24 cellular contexts compared by ENCODE assay signal in the genomic region with DNA sequence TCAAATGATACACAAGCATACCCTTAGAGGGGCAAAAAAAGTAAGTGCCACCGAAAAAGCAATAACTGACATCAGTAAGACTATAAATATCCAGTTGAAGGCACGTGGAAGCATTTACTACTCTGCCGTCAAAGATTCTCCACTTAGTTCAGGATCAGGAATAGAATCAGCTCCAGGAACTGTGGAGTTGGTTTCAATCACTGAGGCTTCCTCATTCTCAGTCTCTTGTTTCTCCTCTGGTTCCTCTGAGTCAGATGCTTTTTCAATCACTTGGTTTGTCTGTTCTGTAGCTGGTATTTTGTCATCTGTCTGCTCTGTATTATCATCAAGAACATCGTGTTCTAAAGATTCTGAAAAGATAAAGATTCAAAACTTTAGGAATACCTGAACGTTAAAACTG.
DNase-seq lines count a peak whose midpoint lies in the region; ATAC-seq, FAIRE-seq and TF ChIP-seq lines count a peak whose summit lies in the region.
"Had no signal": no experiment of that assay in that cellular context is flagged by ENCODE, and none has a peak within 500 bp of the region (broad histone marks: within the 10 kb centered on the region; RNA-seq: fewer than 3 reads in every experiment).

No MANE protein-coding gene starts in this region.

- no peak overlapping the region for H3K4me3 Mint-ChIP-seq in astrocyte (ENCODE audit: unreplicated experiment)
- H3K4me3 Mint-ChIP-seq: activated CD4-positive, alpha-beta memory T cell treated with anti-CD3 and anti-CD28 coated beads for 36 hours; natural killer cell; stimulated activated naive CD8-positive, alpha-beta T cell treated with anti-CD3 and anti-CD28 coated beads, Interleukin-15, Interleukin-2, amounts not matched to agents 100 ng/mL and 50 ng/mL, for 24 hours had no signal

- peaks cover 15% of the 10 kb centered on the region for H3K4me1 Mint-ChIP-seq in astrocyte (ENCODE audit: low read depth, unreplicated experiment)
- H3K4me1 Mint-ChIP-seq: natural killer cell had no signal

- H3K9me3 ChIP-seq in SK-N-SH (no peaks in the 10 kb centered on the region), astrocyte (ENCODE audit: insufficient read depth, low read depth, low read length) (no peaks in the 10 kb centered on the region), hepatocyte (ENCODE audit: low read depth) (no peaks in the 10 kb centered on the region), smooth muscle cell (replicated peaks; ENCODE audit: low read depth) (no peaks in the 10 kb centered on the region)
- H3K9me3 ChIP-seq: ascending aorta, right lobe of liver had no signal

- 84% methylated on average over 5 of the region's 5 CpGs for WGBS in SK-N-SH (ENCODE audit: low lambda C conversion rate)
- 47% methylated on average over 5 of the region's 5 CpGs for WGBS in hepatocyte (ENCODE audit: low lambda C conversion rate, missing lambda C conversion rate)
- WGBS in smooth muscle cell (ENCODE audit: low lambda C conversion rate): 42% methylated on average over 5 of the region's 5 CpGs

- no peak overlapping the region for H3K27ac Mint-ChIP-seq in astrocyte (ENCODE audit: unreplicated experiment)
- H3K27ac Mint-ChIP-seq: activated CD4-positive, alpha-beta memory T cell treated with anti-CD3 and anti-CD28 coated beads for 36 hours; activated T-helper 2 cell treated with anti-CD3 and anti-CD28 coated beads, Interferon-gamma antibody, Interleukin-2, Interleukin-4, amounts not matched to agents 10 μg/mL and 5 μg/mL and 100 μg/mL, durations not matched to agents 14 hours and 24 hours and 36 hours; natural killer cell; stimulated activated naive CD8-positive, alpha-beta T cell treated with anti-CD3 and anti-CD28 coated beads, Interleukin-15, Interleukin-2, amounts not matched to agents 100 ng/mL and 50 ng/mL, for 24 hours had no signal

- H3K9me2 ChIP-seq in SK-N-SH (no peaks in the 10 kb centered on the region), hepatocyte (replicated peaks; ENCODE audit: insufficient read depth) (no peaks in the 10 kb centered on the region)

- H3K4me1 ChIP-seq in SK-N-SH (ENCODE audit: control insufficient read depth in 1 of 2, insufficient read depth in 2 of 2, low read depth in 1 of 2, low read length in 1 of 2) (peaks cover 0 to 3% of the 10 kb centered on the region in 2 experiments; a peak in 2 of 4 replicates), astrocyte (ENCODE audit: insufficient read depth, low read length) (peaks cover 7% of the 10 kb centered on the region), hepatocyte (ENCODE audit: insufficient read depth) (peaks cover 17% of the 10 kb centered on the region), smooth muscle cell (ENCODE audit: low read depth) (no peaks in the 10 kb centered on the region)
- H3K4me1 ChIP-seq: ascending aorta, right lobe of liver had no signal

- POLR2A ChIA-PET in SK-N-SH (lab: Yijun Ruan, JAX): no interaction called here

- no peak overlapping the region for H3K9ac ChIP-seq in SK-N-SH
- peak overlapping the region; percentile 2 for H3K9ac ChIP-seq in astrocyte (ENCODE audit: low read length)
- H3K9ac ChIP-seq in smooth muscle cell (ENCODE audit: low read depth): peak overlapping the region; percentile 15

- H3K4me3 ChIP-seq in SK-N-SH (ENCODE audit: low read depth in 2 of 2, low read length in 1 of 2): no peak overlapping the region
- no peak overlapping the region for H3K4me3 ChIP-seq in astrocyte (ENCODE audit: insufficient read depth, low read depth, low read length)
- H3K4me3 ChIP-seq in hepatocyte: no peak overlapping the region
- no peak overlapping the region for H3K4me3 ChIP-seq in smooth muscle cell
- H3K4me3 ChIP-seq: ascending aorta, right lobe of liver had no signal

- peaks cover 3% of the 10 kb centered on the region for H3K36me3 Mint-ChIP-seq in astrocyte (ENCODE audit: low read depth, unreplicated experiment)
- H3K36me3 Mint-ChIP-seq: natural killer cell had no signal

- H3K27me3 ChIP-seq in SK-N-SH (ENCODE audit: insufficient read depth) (no peaks in the 10 kb centered on the region), astrocyte (ENCODE audit: insufficient read depth, low read length) (no peaks in the 10 kb centered on the region), hepatocyte (no peaks in the 10 kb centered on the region), smooth muscle cell (ENCODE audit: low read depth) (no peaks in the 10 kb centered on the region)
- H3K27me3 ChIP-seq: ascending aorta, right lobe of liver had no signal

- H3K79me2 ChIP-seq in SK-N-SH (ENCODE audit: insufficient read depth): no peaks in the 10 kb centered on the region
- H3K79me2 ChIP-seq in astrocyte (ENCODE audit: insufficient read depth, low read length): no peaks in the 10 kb centered on the region
- no peaks in the 10 kb centered on the region for H3K79me2 ChIP-seq in hepatocyte
- no peaks in the 10 kb centered on the region for H3K79me2 ChIP-seq in smooth muscle cell (ENCODE audit: low read depth)

- H4K20me1 ChIP-seq in SK-N-SH (ENCODE audit: insufficient read depth) (no peaks in the 10 kb centered on the region), astrocyte (ENCODE audit: insufficient read depth, low read length) (no peaks in the 10 kb centered on the region), hepatocyte (ENCODE audit: insufficient read depth, poor library complexity, severe bottlenecking) (no peaks in the 10 kb centered on the region), smooth muscle cell (ENCODE audit: low read depth) (no peaks in the 10 kb centered on the region)

- H3F3A ChIP-seq in SK-N-SH (replicated peaks; ENCODE audit: insufficient read depth) (peaks cover 9% of the 10 kb centered on the region), smooth muscle cell (ENCODE audit: low read depth) (no peaks in the 10 kb centered on the region)

- H2AFZ ChIP-seq in SK-N-SH (ENCODE audit: low read depth) (no peak overlapping the region), astrocyte (ENCODE audit: low read depth, low read length) (no peak overlapping the region), hepatocyte (no peak overlapping the region), smooth muscle cell (ENCODE audit: low read depth) (no peak overlapping the region)

- ATAC-seq in SK-N-SH treated with all-trans-retinoic acid at 6 μM for 48 hours: peak; percentile 25; the same call in 2 of the 3 replicates
- ATAC-seq: left lobe of liver, natural killer cell, right lobe of liver had no signal

- H3K9me3 Mint-ChIP-seq in astrocyte (ENCODE audit: unreplicated experiment): no peaks in the 10 kb centered on the region
- H3K9me3 Mint-ChIP-seq: activated CD4-positive, alpha-beta memory T cell treated with anti-CD3 and anti-CD28 coated beads for 36 hours; activated T-helper 2 cell treated with anti-CD3 and anti-CD28 coated beads, Interferon-gamma antibody, Interleukin-2, Interleukin-4, amounts not matched to agents 10 μg/mL and 5 μg/mL and 100 μg/mL, durations not matched to agents 14 hours and 24 hours and 36 hours; natural killer cell; stimulated activated naive CD8-positive, alpha-beta T cell treated with anti-CD3 and anti-CD28 coated beads, Interleukin-15, Interleukin-2, amounts not matched to agents 100 ng/mL and 50 ng/mL, for 24 hours had no signal

- H3K4me2 ChIP-seq in SK-N-SH: no peak overlapping the region
- peak overlapping the region; percentile 10 for H3K4me2 ChIP-seq in astrocyte (ENCODE audit: low read length)
- no peak overlapping the region for H3K4me2 ChIP-seq in hepatocyte
- no peak overlapping the region for H3K4me2 ChIP-seq in smooth muscle cell

- H3K27me3 Mint-ChIP-seq in astrocyte (ENCODE audit: low read depth, unreplicated experiment): no peaks in the 10 kb centered on the region
- H3K27me3 Mint-ChIP-seq: activated CD4-positive, alpha-beta memory T cell treated with anti-CD3 and anti-CD28 coated beads for 36 hours; stimulated activated naive CD8-positive, alpha-beta T cell treated with anti-CD3 and anti-CD28 coated beads, Interleukin-15, Interleukin-2, amounts not matched to agents 100 ng/mL and 50 ng/mL, for 24 hours had no signal

- FAIRE-seq in astrocyte (lab: Jason Lieb, UNC): peak; percentile 73
- FAIRE-seq: A204.1, H54, TTC549 had no signal

- DNase-seq in SK-N-SH: no peak
- peak; percentile 12 for DNase-seq in astrocyte (ENCODE audit: low read depth)
- peak; percentile 5 for DNase-seq in hepatocyte (ENCODE audit: low spot score)
- no peak for DNase-seq in smooth muscle cell (lab: John Stamatoyannopoulos, UW; ENCODE audit: unreplicated experiment)
- DNase-seq in NCI-H1417 treated with DMSO at 0.1 percent for 48 hours (lab: John Stamatoyannopoulos, UW): no peak
- DNase-seq in NCI-H1694 treated with DMSO at 0.1 percent for 48 hours (lab: John Stamatoyannopoulos, UW): no peak
- DNase-seq in CD1c-positive myeloid dendritic cell (ENCODE audit: extremely low spot score): no peak
- DNase-seq: activated CD4-positive, alpha-beta memory T cell treated with anti-CD3 and anti-CD28 coated beads for 36 hours; effector CD4-positive, alpha-beta T cell; Kasumi-1; natural killer cell; NCI-H2081; NCI-H82; right lobe of liver; SHP77 had no signal

- H3K36me3 ChIP-seq in SK-N-SH (replicated peaks in 1 of 2; ENCODE audit: control insufficient read depth in 1 of 2, insufficient read depth in 2 of 2, low read length in 1 of 2) (peaks cover 9 to 15% of the 10 kb centered on the region in 2 experiments), astrocyte (ENCODE audit: insufficient read depth, low read length) (no peaks in the 10 kb centered on the region), hepatocyte (replicated peaks; ENCODE audit: insufficient read depth, low read depth) (no peaks in the 10 kb centered on the region), smooth muscle cell (ENCODE audit: low read depth) (no peaks in the 10 kb centered on the region)
- H3K36me3 ChIP-seq: right lobe of liver had no signal

- TF ChIP-seq CTCF in SK-N-SH (IDR thresholded peaks at IDR 0.05): no peak
- TF ChIP-seq CTCF in astrocyte (IDR thresholded peaks at IDR 0.05; ENCODE audit: insufficient read depth, low read depth, low read length): no peak
- no peak for TF ChIP-seq CTCF in hepatocyte (IDR thresholded peaks at IDR 0.05; ENCODE audit: poor library complexity)
- TF ChIP-seq CTCF in smooth muscle cell (IDR thresholded peaks at IDR 0.05; ENCODE audit: borderline replicate concordance, insufficient read depth, poor library complexity, severe bottlenecking): no peak

- TF ChIP-seq EP300 in SK-N-SH (IDR thresholded peaks at IDR 0.05; ENCODE audit: borderline replicate concordance in 1 of 2, low read depth in 1 of 2, low read length in 1 of 2): no peak

- H3K27ac ChIP-seq in SK-N-SH (ENCODE audit: low read depth in 2 of 2, low read length in 1 of 2): no peak overlapping the region
- H3K27ac ChIP-seq in astrocyte (ENCODE audit: low read depth, low read length): no peak overlapping the region
- H3K27ac ChIP-seq in hepatocyte: peak overlapping the region; percentile 67
- H3K27ac ChIP-seq in smooth muscle cell (ENCODE audit: low read depth): peak overlapping the region; percentile 54
- H3K27ac ChIP-seq: ascending aorta, HL-60, right lobe of liver had no signal

- CTCF ChIA-PET in SK-N-SH (lab: Yijun Ruan, JAX): interaction anchor here (1.0 kb wide), 1 partner anchor 240 kb away, joined by 3 read pairs; no protein-coding TSS in a partner anchor

- no peak for TF ChIP-seq RAD21 in SK-N-SH (IDR thresholded peaks at IDR 0.05; ENCODE audit: low read length)

TF ChIP-seq in SK-N-SH, 30 proteins besides CTCF, POLR2A, EP300 and RAD21 (continues in another document):
- TF ChIP-seq TAF1 (IDR thresholded peaks at IDR 0.05; ENCODE audit: borderline replicate concordance, low read depth, low read length): no peak

Comparison
In these comparisons a context has a peak if more than half of its experiments do, and no peak if none do; other contexts are left out.
1. DNase-seq: peak in astrocyte (single experiment) and hepatocyte (single experiment); none in SK-N-SH (single experiment), smooth muscle cell (single experiment), NCI-H1417 treated with DMSO at 0.1 percent for 48 hours (single experiment), NCI-H1694 treated with DMSO at 0.1 percent for 48 hours (single experiment) and CD1c-positive myeloid dendritic cell (single experiment).
2. H3K27ac ChIP-seq: peak in hepatocyte (single experiment) and smooth muscle cell (single experiment); none in SK-N-SH (0 of 2) and astrocyte (single experiment).